8 cellular contexts compared by ENCODE assay signal in the genomic region with DNA sequence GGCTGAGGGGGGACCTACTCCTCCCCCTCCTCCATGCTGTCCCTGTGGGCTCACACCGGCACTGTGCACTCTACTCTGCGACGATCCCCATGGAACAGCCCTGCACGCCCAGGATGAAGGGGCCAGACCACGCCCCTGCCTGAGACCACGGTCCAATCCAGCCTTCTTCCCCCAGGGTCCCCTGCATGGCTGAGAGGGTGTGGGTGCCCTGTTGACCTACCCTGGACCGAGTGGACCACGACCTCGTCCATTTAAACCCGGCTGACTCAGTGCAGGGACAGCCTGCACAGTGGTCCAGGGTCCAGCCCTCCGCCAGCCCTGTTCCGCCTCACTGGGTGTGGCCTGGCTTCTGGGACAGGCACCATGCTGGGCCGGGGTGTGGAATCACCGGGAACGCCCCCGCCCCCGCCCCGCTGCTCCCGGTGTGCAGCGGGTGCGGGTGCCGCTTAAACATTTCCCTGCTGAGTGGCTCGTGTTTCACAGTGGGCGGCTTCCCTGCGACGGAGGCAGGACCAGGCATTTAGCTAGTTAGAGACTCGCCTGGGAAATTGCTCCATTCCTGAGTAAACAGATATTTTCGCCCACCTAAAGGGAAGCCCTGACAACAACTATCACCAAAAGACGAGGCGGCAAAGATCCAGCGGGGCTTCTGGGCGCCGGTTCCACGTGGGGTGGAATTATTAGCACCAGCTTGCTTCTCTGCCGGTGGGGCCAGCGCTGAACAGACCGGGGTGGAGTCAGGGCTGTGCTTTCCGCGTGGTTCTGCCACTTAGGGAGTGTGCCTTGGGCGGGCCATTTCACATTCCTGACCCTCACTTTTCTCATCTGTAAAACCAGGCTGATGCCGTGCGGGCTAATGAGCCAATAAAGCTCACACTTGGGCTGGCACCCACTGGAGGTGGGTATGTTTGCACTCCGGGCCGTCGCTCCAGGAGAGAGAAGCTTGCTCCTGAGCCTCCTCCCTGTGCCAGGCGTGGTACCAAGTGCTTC.
DNase-seq lines count a peak whose midpoint lies in the region; ATAC-seq and TF ChIP-seq lines count a peak whose summit lies in the region.

No MANE protein-coding gene starts in this region.

- peak overlapping the region; percentile 62 for H2AFZ ChIP-seq in parathyroid adenoma

- no peak overlapping the region for H3K9ac ChIP-seq in parathyroid adenoma

- peak overlapping the region; percentile 80 for H3K4me2 ChIP-seq in parathyroid adenoma (ENCODE audit: low read length)

- H3K36me3 ChIP-seq in parathyroid adenoma (ENCODE audit: control insufficient read depth, insufficient read depth, low read length) = no peaks in the 10 kb centered on the region

- H3K9me3 ChIP-seq in parathyroid adenoma (ENCODE audit: control insufficient read depth, low read length) = no peaks in the 10 kb centered on the region

- no peaks in the 10 kb centered on the region for H3K27me3 ChIP-seq in parathyroid adenoma (ENCODE audit: control insufficient read depth, insufficient read depth, low read length)

- H3K27ac ChIP-seq in parathyroid adenoma = no peak overlapping the region

- ATAC-seq in HG02763 (IDR thresholded peaks at IDR 0.05; ENCODE audit: unreplicated experiment) = no peak
- ATAC-seq in HG03095 (IDR thresholded peaks at IDR 0.05; ENCODE audit: unreplicated experiment) = no peak

- H3K4me1 ChIP-seq in parathyroid adenoma = no peaks in the 10 kb centered on the region

- H3K4me3 ChIP-seq in epithelial cell of esophagus (ENCODE audit: low read length) (no peak overlapping the region), parathyroid adenoma (ENCODE audit: low read depth, low read length) (peak overlapping the region; percentile 31)

- H3K79me2 ChIP-seq in parathyroid adenoma = no peaks in the 10 kb centered on the region

- TF ChIP-seq CTCF in epithelial cell of esophagus (IDR thresholded peaks at IDR 0.05; ENCODE audit: insufficient read depth, low read depth, low read length, missing control alignments) (no peak), parathyroid adenoma (IDR thresholded peaks at IDR 0.05) (no peak)

- peak; percentile 71 to 83 for DNase-seq in NCI-H2081 (lab: John Stamatoyannopoulos, UW)
- no peak for DNase-seq in NCI-H2081 treated with DMSO at 0.1 percent for 48 hours (lab: John Stamatoyannopoulos, UW)
- DNase-seq in NCI-H345 treated with DMSO at 0.1 percent for 48 hours (lab: John Stamatoyannopoulos, UW; ENCODE audit: unreplicated experiment) = peak; percentile 60
- DNase-seq in epithelial cell of esophagus (ENCODE audit: low read depth) = peak; percentile 24
- DNase-seq in OCI-M2 (lab: John Stamatoyannopoulos, UW; ENCODE audit: unreplicated experiment) = no peak

Comparison
In these comparisons a context has a peak if more than half of its experiments do, and no peak if none do; other contexts are left out.
1. DNase-seq: peak in NCI-H2081 (2 of 2), NCI-H345 treated with DMSO at 0.1 percent for 48 hours (single experiment) and epithelial cell of esophagus (single experiment); none in NCI-H2081 treated with DMSO at 0.1 percent for 48 hours (single experiment) and OCI-M2 (single experiment).